8 cellular contexts compared by ENCODE assay signal in the genomic region with DNA sequence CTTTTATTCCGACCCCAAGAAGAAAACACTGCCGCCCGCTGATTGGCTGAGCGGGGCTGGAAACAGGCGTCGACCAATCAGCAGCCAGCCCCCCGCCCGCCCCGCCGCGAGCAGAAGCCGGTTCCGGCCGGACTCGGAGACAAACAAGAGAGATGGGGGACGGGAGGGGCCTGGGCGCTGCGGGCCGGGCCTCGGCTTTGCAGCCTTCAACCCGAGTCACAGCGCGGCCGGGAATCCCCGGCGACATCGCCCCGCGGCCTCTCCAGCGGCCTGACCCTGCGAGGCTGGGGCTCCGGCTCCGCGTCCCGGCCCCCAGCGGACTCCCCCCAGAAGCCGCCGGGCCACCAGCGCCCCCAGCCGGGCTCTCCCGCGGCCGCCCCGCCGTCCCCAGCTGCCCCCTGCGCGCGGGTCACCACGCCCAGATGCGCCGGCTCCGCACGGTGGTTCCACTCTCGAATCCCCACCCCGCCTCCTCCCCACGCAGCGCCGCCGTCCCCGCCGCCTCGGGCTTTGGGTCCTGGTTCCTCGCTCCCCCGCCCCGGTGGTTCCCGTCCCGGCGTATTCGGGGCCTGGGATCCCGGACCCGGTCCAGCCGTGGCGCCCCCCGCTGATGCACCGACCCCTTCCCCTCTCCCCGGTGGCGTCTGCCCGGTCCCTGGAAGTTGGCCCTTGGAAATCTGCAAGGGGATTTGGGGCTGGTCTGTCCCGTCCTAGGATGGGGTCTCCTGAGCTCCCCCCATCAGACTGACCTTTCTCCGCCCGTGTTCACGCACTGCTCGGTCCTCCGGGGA. TPM values are rescaled to one million over a fixed set of nuclear protein-coding genes. Genes with fewer than 3 reads are reported as not detected.
DNase-seq lines count a peak whose midpoint lies in the region; ATAC-seq and TF ChIP-seq lines count a peak whose summit lies in the region.

No MANE protein-coding gene starts in this region.

- ATAC-seq in GM18868 (IDR thresholded peaks at IDR 0.05; ENCODE audit: unreplicated experiment) (peak; percentile 60), HG03108 (IDR thresholded peaks at IDR 0.05; ENCODE audit: unreplicated experiment) (peak; percentile 49), WTC11 (peak; percentile 67)

- H3K4me2 ChIP-seq in smooth muscle cell: peak overlapping the region; percentile 97

- peak overlapping the region; percentile 87 for H3K4me3 Mint-ChIP-seq in WTC11
- peak overlapping the region; percentile 90 to 97 (median 92) for H3K4me3 Mint-ChIP-seq in immature natural killer cell

- intact Hi-C loops in A673 (cut with micrococcal nuclease; ENCODE audit: unreplicated experiment): no loop called here

- POLR2A ChIA-PET in A673 (lab: Charles Lee; ENCODE audit: low non-redundant PET) (no interaction called here), WTC11 (lab: Charles Lee) (interaction anchor here (0.7 to 3.1 kb wide), 5 partner anchors 20 to 152 kb away, joined by 3 to 12 read pairs (median 3); a partner anchor contains a TSS)

- H3K9me3 ChIP-seq in A673 (ENCODE audit: low read depth, low read length, poor library complexity, severe bottlenecking): no peaks in the 10 kb centered on the region
- H3K9me3 ChIP-seq in smooth muscle cell (replicated peaks; ENCODE audit: low read depth): no peaks in the 10 kb centered on the region

- WGBS in smooth muscle cell (ENCODE audit: low lambda C conversion rate): 2% methylated on average over 46 of the region's 84 CpGs

- H3K27ac Mint-ChIP-seq in WTC11: peak overlapping the region; percentile 97
- H3K27ac Mint-ChIP-seq in immature natural killer cell: peak overlapping the region; percentile 85 to 95 (median 92)

- H3F3A ChIP-seq in smooth muscle cell (ENCODE audit: low read depth): no peaks in the 10 kb centered on the region

- H3K27me3 Mint-ChIP-seq in WTC11 (ENCODE audit: low read depth) (peaks cover 19% of the 10 kb centered on the region), immature natural killer cell (ENCODE audit: low read depth in 3 of 3) (peaks cover 9 to 24% (median 14%) of the 10 kb centered on the region in 3 donors)

- DNase-seq in A673 (ENCODE audit: low spot score) (peak; percentile 94), NCI-H2227 (lab: John Stamatoyannopoulos, UW; ENCODE audit: unreplicated experiment) (peak; percentile 95), WTC11 (ENCODE audit: low spot score) (peak; percentile 97), cardiac fibroblast (ENCODE audit: low read depth in 2 of 2) (peak; percentile 94 to 96), immature natural killer cell (peak; percentile 89 to 92 (median 90)), smooth muscle cell (lab: John Stamatoyannopoulos, UW; ENCODE audit: unreplicated experiment) (peak; percentile 75)

- H3K4me1 Mint-ChIP-seq in WTC11 (peaks cover 25% of the 10 kb centered on the region), immature natural killer cell (peaks cover 15 to 17% of the 10 kb centered on the region in 2 donors)

- CTCF ChIA-PET in A673 (lab: Charles Lee): no interaction called here
- CTCF ChIA-PET in WTC11 (lab: Charles Lee): interaction anchor here (0.7 to 8.7 kb wide), 21 partner anchors 8 to 674 kb away, joined by 3 to 240 read pairs (median 6); a partner anchor contains a TSS

- no peaks in the 10 kb centered on the region for H3K9me3 Mint-ChIP-seq in WTC11
- no peaks in the 10 kb centered on the region for H3K9me3 Mint-ChIP-seq in immature natural killer cell

- peak overlapping the region; percentile 54 for H3K4me3 ChIP-seq in A673 (ENCODE audit: low read depth, low read length, poor library complexity, severe bottlenecking)
- peak overlapping the region; percentile 68 to 75 for H3K4me3 ChIP-seq in cardiac fibroblast (replicated peaks in 1 of 2; ENCODE audit: low read depth in 2 of 2, low read length in 2 of 2)
- peak overlapping the region; percentile 65 for H3K4me3 ChIP-seq in smooth muscle cell

- H3K36me3 ChIP-seq in A673 (ENCODE audit: insufficient read depth, low read length, poor library complexity, severe bottlenecking) (no peaks in the 10 kb centered on the region), smooth muscle cell (ENCODE audit: low read depth) (no peaks in the 10 kb centered on the region)

- peak overlapping the region; percentile 51 for H2AFZ ChIP-seq in smooth muscle cell (ENCODE audit: low read depth)

- TF ChIP-seq CTCF in A673 (conservative IDR thresholded peaks at IDR 0.05; ENCODE audit: low read depth, low read length) (no peak; the same call in 1 of the 2 replicates), WTC11 (IDR thresholded peaks at IDR 0.05) (no peak), cardiac fibroblast (IDR thresholded peaks at IDR 0.05; ENCODE audit: low read depth, low read length) (no peak), smooth muscle cell (IDR thresholded peaks at IDR 0.05; ENCODE audit: borderline replicate concordance, insufficient read depth, poor library complexity, severe bottlenecking) (peak; percentile 36)

- H3K27ac ChIP-seq in A673 (ENCODE audit: low read depth, low read length, poor library complexity, severe bottlenecking) (no peak overlapping the region), smooth muscle cell (ENCODE audit: low read depth) (peak overlapping the region; percentile 15)

- H3K36me3 Mint-ChIP-seq in WTC11 (no peaks in the 10 kb centered on the region), immature natural killer cell (peaks cover 0 to 5% (median 0%) of the 10 kb centered on the region in 3 donors)

- BruUV-seq in A673 (replicated peaks; lab: Mats Ljungman, UMichigan): no TSS peak

- no peaks in the 10 kb centered on the region for H3K79me2 ChIP-seq in smooth muscle cell (ENCODE audit: low read depth)

- H3K27me3 ChIP-seq in A673 (replicated peaks; ENCODE audit: insufficient read depth, low read depth, low read length, poor library complexity) (peaks cover 40% of the 10 kb centered on the region), smooth muscle cell (ENCODE audit: low read depth) (no peaks in the 10 kb centered on the region)

- H3K4me1 ChIP-seq in A673 (ENCODE audit: insufficient read depth, low read length, poor library complexity, severe bottlenecking) (peaks cover 9% of the 10 kb centered on the region), smooth muscle cell (ENCODE audit: low read depth) (peaks cover 25% of the 10 kb centered on the region)

- H3K9ac ChIP-seq in smooth muscle cell (ENCODE audit: low read depth): peak overlapping the region; percentile 6

- H4K20me1 ChIP-seq in smooth muscle cell (ENCODE audit: low read depth): no peaks in the 10 kb centered on the region

TF ChIP-seq in WTC11, 78 proteins besides CTCF, POLR2A, EP300 and RAD21 (continues in another document):
- TF ChIP-seq SP1 (CRISPR knock-in tag; conservative IDR thresholded peaks at IDR 0.05) (peak; percentile 27; the same call in 1 of the 2 replicates), ZNF263 (CRISPR knock-in tag; IDR thresholded peaks at IDR 0.05; ENCODE audit: low read depth) (peak; percentile 33; the same call in 1 of the 2 replicates), MYBL2 (CRISPR knock-in tag; IDR thresholded peaks at IDR 0.05) (no peak), PRRX2 (CRISPR knock-in tag; IDR thresholded peaks at IDR 0.05) (no peak)
- TF ChIP-seq, protein P1, sequence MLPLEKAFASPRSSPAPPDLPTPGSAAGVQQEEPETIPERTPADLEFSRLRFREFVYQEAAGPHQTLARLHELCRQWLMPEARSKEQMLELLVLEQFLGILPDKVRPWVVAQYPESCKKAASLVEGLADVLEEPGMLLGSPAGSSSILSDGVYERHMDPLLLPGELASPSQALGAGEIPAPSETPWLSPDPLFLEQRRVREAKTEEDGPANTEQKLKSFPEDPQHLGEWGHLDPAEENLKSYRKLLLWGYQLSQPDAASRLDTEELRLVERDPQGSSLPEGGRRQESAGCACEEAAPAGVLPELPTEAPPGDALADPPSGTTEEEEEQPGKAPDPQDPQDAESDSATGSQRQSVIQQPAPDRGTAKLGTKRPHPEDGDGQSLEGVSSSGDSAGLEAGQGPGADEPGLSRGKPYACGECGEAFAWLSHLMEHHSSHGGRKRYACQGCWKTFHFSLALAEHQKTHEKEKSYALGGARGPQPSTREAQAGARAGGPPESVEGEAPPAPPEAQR (CRISPR knock-in tag; IDR thresholded peaks at IDR 0.05): no peak
- TF ChIP-seq, protein P2, sequence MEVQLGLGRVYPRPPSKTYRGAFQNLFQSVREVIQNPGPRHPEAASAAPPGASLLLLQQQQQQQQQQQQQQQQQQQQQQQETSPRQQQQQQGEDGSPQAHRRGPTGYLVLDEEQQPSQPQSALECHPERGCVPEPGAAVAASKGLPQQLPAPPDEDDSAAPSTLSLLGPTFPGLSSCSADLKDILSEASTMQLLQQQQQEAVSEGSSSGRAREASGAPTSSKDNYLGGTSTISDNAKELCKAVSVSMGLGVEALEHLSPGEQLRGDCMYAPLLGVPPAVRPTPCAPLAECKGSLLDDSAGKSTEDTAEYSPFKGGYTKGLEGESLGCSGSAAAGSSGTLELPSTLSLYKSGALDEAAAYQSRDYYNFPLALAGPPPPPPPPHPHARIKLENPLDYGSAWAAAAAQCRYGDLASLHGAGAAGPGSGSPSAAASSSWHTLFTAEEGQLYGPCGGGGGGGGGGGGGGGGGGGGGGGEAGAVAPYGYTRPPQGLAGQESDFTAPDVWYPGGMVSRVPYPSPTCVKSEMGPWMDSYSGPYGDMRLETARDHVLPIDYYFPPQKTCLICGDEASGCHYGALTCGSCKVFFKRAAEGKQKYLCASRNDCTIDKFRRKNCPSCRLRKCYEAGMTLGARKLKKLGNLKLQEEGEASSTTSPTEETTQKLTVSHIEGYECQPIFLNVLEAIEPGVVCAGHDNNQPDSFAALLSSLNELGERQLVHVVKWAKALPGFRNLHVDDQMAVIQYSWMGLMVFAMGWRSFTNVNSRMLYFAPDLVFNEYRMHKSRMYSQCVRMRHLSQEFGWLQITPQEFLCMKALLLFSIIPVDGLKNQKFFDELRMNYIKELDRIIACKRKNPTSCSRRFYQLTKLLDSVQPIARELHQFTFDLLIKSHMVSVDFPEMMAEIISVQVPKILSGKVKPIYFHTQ (CRISPR knock-in tag; IDR thresholded peaks at IDR 0.05): no peak

RNA-seq across cellular contexts. Expression of a gene that starts 0.4 kb away (rescaled TPM):
- total RNA-seq in A673 (2021) (0.06 and 1.2 TPM in 2 replicates), WTC11 (2021) (10.3 to 11.6 TPM (median 11.0 TPM) in 3 replicates), smooth muscle cell (3.8 and 4.4 TPM in 2 replicates)
- polyA plus RNA-seq in immature natural killer cell (1 to 10 TPM; 3.6 to 8.3 (median 4.5) TPM), smooth muscle cell (5.3 and 7.1 TPM in 2 replicates)

RNA-seq across cellular contexts. Expression of a gene that starts 16.5 kb away (rescaled TPM):
- total RNA-seq in A673 (2021): 0.24 TPM in 1 of 2 replicates, not detected in the other
- total RNA-seq in WTC11 (2021): 3.7 to 5.4 TPM (median 4.9 TPM) in 3 replicates
- under 1 TPM; 0.12 to 0.95 (median 0.64) TPM for polyA plus RNA-seq in immature natural killer cell
- 0.45 and 0.63 TPM in 2 replicates for total RNA-seq in smooth muscle cell
- polyA plus RNA-seq in smooth muscle cell: 0.11 and 0.65 TPM in 2 replicates

RNA-seq across cellular contexts. Expression of a gene that starts 20.6 kb away (rescaled TPM):
- total RNA-seq in A673 (2021) (0.73 and 1.6 TPM in 2 replicates), WTC11 (2021) (10.2 to 13.8 TPM (median 11.7 TPM) in 3 replicates), smooth muscle cell (5.1 and 8.4 TPM in 2 replicates)
- polyA plus RNA-seq in immature natural killer cell (10 to 100 TPM in 1 of 3 donors, 1 to 10 TPM in 2; 5.0 to 12.7 (median 9.2) TPM), smooth muscle cell (7.4 and 7.7 TPM in 2 replicates)

RNA-seq across cellular contexts. Expression of a gene that starts 55.6 kb away (rescaled TPM):
- total RNA-seq in A673 (2021) (439 and 450 TPM in 2 replicates), WTC11 (2021) (323 to 388 TPM (median 328 TPM) in 3 replicates), smooth muscle cell (99.7 and 111 TPM in 2 replicates)
- polyA plus RNA-seq in immature natural killer cell (100 to 1,000 TPM in 1 of 3 donors, 10 to 100 TPM in 2; 57.0 to 198 (median 84.1) TPM), smooth muscle cell (129 and 135 TPM in 2 replicates)
